Comparison of ENCODE assay signal across 1 cellular context in genomic region chr11:69615545-69616278, GRCh38.
TF ChIP-seq lines count a peak whose summit lies in the region.

No MANE protein-coding gene starts in this region.

TF ChIP-seq in HepG2, 621 proteins besides CTCF, POLR2A, EP300 and RAD21 (continued from another document and continues in another):
- TF ChIP-seq AKNA (CRISPR knock-in tag; IDR thresholded peaks at IDR 0.05; ENCODE audit: borderline replicate concordance) (no peak), ZIK1 (CRISPR knock-in tag; IDR thresholded peaks at IDR 0.05; ENCODE audit: borderline replicate concordance, low read depth) (no peak), PHF21A (CRISPR knock-in tag; IDR thresholded peaks at IDR 0.05) (peak; percentile 87; the same call in 1 of the 2 replicates), ZNF547 (CRISPR knock-in tag; IDR thresholded peaks at IDR 0.05) (no peak), SP5 (CRISPR knock-in tag; IDR thresholded peaks at IDR 0.05; ENCODE audit: borderline replicate concordance, low read depth) (no peak), KLF12 (CRISPR knock-in tag; IDR thresholded peaks at IDR 0.05; ENCODE audit: borderline replicate concordance) (no peak), XBP1 (CRISPR knock-in tag; IDR thresholded peaks at IDR 0.05) (no peak), ZNF609 (CRISPR knock-in tag; IDR thresholded peaks at IDR 0.05; ENCODE audit: borderline replicate concordance) (peak; percentile 67; the same call in 1 of the 2 replicates), RFX1 (IDR thresholded peaks at IDR 0.05) (no peak), ZNF224 (CRISPR knock-in tag; IDR thresholded peaks at IDR 0.05) (no peak), ZSCAN29 (CRISPR knock-in tag; conservative IDR thresholded peaks at IDR 0.05) (0 out of 2 replicates have a peak, but pooled peaks have one; percentile 46), ZNF180 (CRISPR knock-in tag; IDR thresholded peaks at IDR 0.05; ENCODE audit: borderline replicate concordance, low read depth) (no peak), CREB3 (CRISPR knock-in tag; IDR thresholded peaks at IDR 0.05) (no peak), ZNF782 (CRISPR knock-in tag; IDR thresholded peaks at IDR 0.05; ENCODE audit: borderline replicate concordance) (no peak), ZNF225 (CRISPR knock-in tag; IDR thresholded peaks at IDR 0.05) (no peak), HINFP (CRISPR knock-in tag; IDR thresholded peaks at IDR 0.05; ENCODE audit: low read depth) (no peak), ATF3 (CRISPR knock-in tag; IDR thresholded peaks at IDR 0.05) (no peak), ZNF407 (CRISPR knock-in tag; IDR thresholded peaks at IDR 0.05; ENCODE audit: not compliant biosample characterization) (no peak), ZNF431 (CRISPR knock-in tag; IDR thresholded peaks at IDR 0.05; ENCODE audit: borderline replicate concordance, low read depth) (no peak), PRDM15 (CRISPR knock-in tag; IDR thresholded peaks at IDR 0.05) (no peak), ATF7 (IDR thresholded peaks at IDR 0.05) (no peak), ATF7 (CRISPR knock-in tag; IDR thresholded peaks at IDR 0.05) (0 out of 2 replicates have a peak, but pooled peaks have one; percentile 68), HDAC2 (CRISPR knock-in tag; IDR thresholded peaks at IDR 0.05) (no peak), MLLT10 (CRISPR knock-in tag; IDR thresholded peaks at IDR 0.05) (no peak), ZNF20 (CRISPR knock-in tag; IDR thresholded peaks at IDR 0.05) (no peak), TOPORS (CRISPR knock-in tag; IDR thresholded peaks at IDR 0.05) (no peak), THRA (CRISPR knock-in tag; IDR thresholded peaks at IDR 0.05; ENCODE audit: borderline replicate concordance) (no peak), GZF1 (CRISPR knock-in tag; IDR thresholded peaks at IDR 0.05) (no peak)
